7 cellular contexts compared by ENCODE assay signal in the genomic region with DNA sequence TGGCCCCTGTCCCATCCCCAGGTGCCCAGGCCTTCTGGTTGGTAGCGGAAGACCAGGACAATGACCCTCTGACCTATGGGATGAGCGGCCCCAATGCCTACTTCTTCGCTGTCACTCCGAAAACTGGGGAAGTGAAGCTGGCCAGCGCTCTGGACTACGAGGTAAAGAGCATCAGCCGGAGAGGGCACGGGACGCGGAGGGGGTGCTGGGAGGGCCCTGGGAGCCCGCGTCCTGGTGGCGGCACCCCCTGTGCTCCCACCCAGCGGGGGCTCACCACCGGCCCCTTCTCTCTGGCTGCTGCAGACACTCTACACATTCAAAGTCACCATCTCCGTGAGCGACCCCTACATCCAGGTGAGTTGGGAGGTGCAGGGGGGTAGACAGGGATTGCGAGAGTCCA. TPM values are rescaled to one million over a fixed set of nuclear protein-coding genes. Genes with fewer than 3 reads are reported as not detected.
"Had no signal": no experiment of that assay in that cellular context is flagged by ENCODE, and none has a peak within 500 bp of the region (broad histone marks: within the 10 kb centered on the region; RNA-seq: fewer than 3 reads in every experiment).

No MANE protein-coding gene starts in this region.

- H3K27ac ChIP-seq: GM23248 had no signal

- DNase-seq: GM23248, GOT3, HCEC 1CT, KG1 had no signal

- ATAC-seq: K562 had no signal

- FAIRE-seq: H54, HTR-8/SVneo, K562 had no signal

- H3K4me3 ChIP-seq: GM23248, K562 had no signal

- H3K9ac ChIP-seq: GM23248 had no signal

- H2AFZ ChIP-seq: GM23248 had no signal

RNA-seq across cellular contexts. Expression of a gene that starts 19.5 kb away (rescaled TPM):
- total RNA-seq: GM23248 had no signal
- polyA plus RNA-seq: GM23248 had no signal
